1 cellular context compared by ENCODE assay signal in the genomic region with DNA sequence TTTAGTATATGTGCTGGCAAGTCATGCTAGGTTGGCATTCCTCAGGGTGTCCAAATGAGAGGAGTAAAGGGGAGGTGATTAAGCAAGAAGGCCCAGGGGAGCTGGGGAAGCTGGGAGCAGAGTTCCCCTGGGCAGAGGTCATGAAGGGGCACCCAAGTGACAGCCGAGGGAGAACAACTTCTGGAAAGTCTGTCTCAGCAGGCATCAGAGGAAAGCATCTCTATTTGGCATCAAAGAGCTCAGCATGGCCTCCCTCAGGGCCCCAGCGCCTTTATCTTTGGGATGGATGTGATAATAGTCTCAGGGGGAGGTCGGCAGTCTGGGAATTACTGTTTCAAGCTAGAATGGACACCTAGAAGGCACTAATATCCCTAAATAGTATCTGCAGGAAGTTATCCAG.
TF ChIP-seq lines count a peak whose summit lies in the region.

No MANE protein-coding gene starts in this region.

TF ChIP-seq in SK-N-SH treated with all-trans-retinoic acid at 6 μM for 48 hours, 23 proteins besides CTCF, POLR2A, EP300 and RAD21 (continued from another document):
- TF ChIP-seq, protein P1, sequence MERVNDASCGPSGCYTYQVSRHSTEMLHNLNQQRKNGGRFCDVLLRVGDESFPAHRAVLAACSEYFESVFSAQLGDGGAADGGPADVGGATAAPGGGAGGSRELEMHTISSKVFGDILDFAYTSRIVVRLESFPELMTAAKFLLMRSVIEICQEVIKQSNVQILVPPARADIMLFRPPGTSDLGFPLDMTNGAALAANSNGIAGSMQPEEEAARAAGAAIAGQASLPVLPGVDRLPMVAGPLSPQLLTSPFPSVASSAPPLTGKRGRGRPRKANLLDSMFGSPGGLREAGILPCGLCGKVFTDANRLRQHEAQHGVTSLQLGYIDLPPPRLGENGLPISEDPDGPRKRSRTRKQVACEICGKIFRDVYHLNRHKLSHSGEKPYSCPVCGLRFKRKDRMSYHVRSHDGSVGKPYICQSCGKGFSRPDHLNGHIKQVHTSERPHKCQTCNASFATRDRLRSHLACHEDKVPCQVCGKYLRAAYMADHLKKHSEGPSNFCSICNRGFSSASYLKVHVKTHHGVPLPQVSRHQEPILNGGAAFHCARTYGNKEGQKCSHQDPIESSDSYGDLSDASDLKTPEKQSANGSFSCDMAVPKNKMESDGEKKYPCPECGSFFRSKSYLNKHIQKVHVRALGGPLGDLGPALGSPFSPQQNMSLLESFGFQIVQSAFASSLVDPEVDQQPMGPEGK (CRISPR knock-in tag; IDR thresholded peaks at IDR 0.05; ENCODE audit: borderline replicate concordance) = no peak
- no peak for TF ChIP-seq PPARA (CRISPR knock-in tag; IDR thresholded peaks at IDR 0.05; ENCODE audit: borderline replicate concordance)
- no peak for TF ChIP-seq ZFP3 (CRISPR knock-in tag; IDR thresholded peaks at IDR 0.05)
- TF ChIP-seq ZC3H10 (CRISPR knock-in tag; IDR thresholded peaks at IDR 0.05) = no peak
- TF ChIP-seq ZNF565 (CRISPR knock-in tag; conservative IDR thresholded peaks at IDR 0.05; ENCODE audit: low read depth) = no peak
- no peak for TF ChIP-seq RARB (CRISPR knock-in tag; IDR thresholded peaks at IDR 0.05)
- TF ChIP-seq ARNTL (CRISPR knock-in tag; IDR thresholded peaks at IDR 0.05; ENCODE audit: borderline replicate concordance, low read depth) = no peak
- TF ChIP-seq, protein P2, sequence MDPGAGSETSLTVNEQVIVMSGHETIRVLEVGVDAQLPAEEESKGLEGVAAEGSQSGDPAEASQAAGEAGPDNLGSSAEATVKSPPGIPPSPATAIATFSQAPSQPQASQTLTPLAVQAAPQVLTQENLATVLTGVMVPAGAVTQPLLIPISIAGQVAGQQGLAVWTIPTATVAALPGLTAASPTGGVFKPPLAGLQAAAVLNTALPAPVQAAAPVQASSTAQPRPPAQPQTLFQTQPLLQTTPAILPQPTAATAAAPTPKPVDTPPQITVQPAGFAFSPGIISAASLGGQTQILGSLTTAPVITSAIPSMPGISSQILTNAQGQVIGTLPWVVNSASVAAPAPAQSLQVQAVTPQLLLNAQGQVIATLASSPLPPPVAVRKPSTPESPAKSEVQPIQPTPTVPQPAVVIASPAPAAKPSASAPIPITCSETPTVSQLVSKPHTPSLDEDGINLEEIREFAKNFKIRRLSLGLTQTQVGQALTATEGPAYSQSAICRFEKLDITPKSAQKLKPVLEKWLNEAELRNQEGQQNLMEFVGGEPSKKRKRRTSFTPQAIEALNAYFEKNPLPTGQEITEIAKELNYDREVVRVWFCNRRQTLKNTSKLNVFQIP (CRISPR knock-in tag; IDR thresholded peaks at IDR 0.05; ENCODE audit: borderline replicate concordance, low read depth) = no peak
- TF ChIP-seq TOX (CRISPR knock-in tag; IDR thresholded peaks at IDR 0.05; ENCODE audit: borderline replicate concordance) = no peak
- TF ChIP-seq TCF4 (CRISPR knock-in tag; IDR thresholded peaks at IDR 0.05; ENCODE audit: borderline replicate concordance) = no peak
- TF ChIP-seq CSDC2 (CRISPR knock-in tag; IDR thresholded peaks at IDR 0.05) = no peak
- no peak for TF ChIP-seq SNAI2 (CRISPR knock-in tag; IDR thresholded peaks at IDR 0.05)
